ENCODE assay signal across 11 cellular contexts in the genomic region with DNA sequence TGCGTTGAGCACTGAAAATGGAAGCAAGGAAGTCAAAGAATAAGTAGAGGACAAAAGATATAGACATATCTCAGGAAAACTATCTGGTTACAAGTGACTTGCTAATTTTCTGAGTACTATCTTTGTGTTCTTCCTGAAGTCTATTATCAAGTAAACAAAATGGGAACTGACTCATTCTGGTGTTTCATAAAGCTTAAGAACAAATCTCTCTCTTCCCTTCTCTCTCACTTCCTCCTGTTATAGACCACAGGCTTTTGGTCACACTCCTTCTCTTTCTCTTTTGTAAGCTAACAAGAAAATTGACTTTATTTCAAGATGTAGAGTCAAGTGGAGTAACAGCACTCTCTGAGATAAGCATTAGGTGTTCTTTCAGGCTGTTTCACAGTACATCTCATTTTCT.
DNase-seq lines count a peak whose midpoint lies in the region; ATAC-seq, FAIRE-seq and TF ChIP-seq lines count a peak whose summit lies in the region.
"Had no signal": no experiment of that assay in that cellular context is flagged by ENCODE, and none has a peak within 500 bp of the region (broad histone marks: within the 10 kb centered on the region; RNA-seq: fewer than 3 reads in every experiment).

No MANE protein-coding gene starts in this region.

- no peak for TF ChIP-seq CTCF in GM20000 (IDR thresholded peaks at IDR 0.05; ENCODE audit: extremely low read depth, missing control alignments)
- no peak for TF ChIP-seq CTCF in natural killer cell (IDR thresholded peaks at IDR 0.05)

- H3K9me3 Mint-ChIP-seq in stimulated activated effector memory CD8-positive, alpha-beta T cell treated with anti-CD3 and anti-CD28 coated beads, Interleukin-12 subunit alpha, Interleukin-12 subunit beta, amount 100 ng/mL, for 72 hours = peaks cover 20% of the 10 kb centered on the region
- peaks cover 9 to 21% of the 10 kb centered on the region in 2 donors for H3K9me3 Mint-ChIP-seq in natural killer cell

- no peaks in the 10 kb centered on the region for H3K36me3 Mint-ChIP-seq in stimulated activated effector memory CD8-positive, alpha-beta T cell treated with anti-CD3 and anti-CD28 coated beads, Interleukin-12 subunit alpha, Interleukin-12 subunit beta, amount 100 ng/mL, for 72 hours
- H3K36me3 Mint-ChIP-seq in natural killer cell = no peaks in the 10 kb centered on the region

- H3K4me1 Mint-ChIP-seq in stimulated activated effector memory CD8-positive, alpha-beta T cell treated with anti-CD3 and anti-CD28 coated beads, Interleukin-12 subunit alpha, Interleukin-12 subunit beta, amount 100 ng/mL, for 72 hours = no peaks in the 10 kb centered on the region
- H3K4me1 Mint-ChIP-seq in natural killer cell = no peaks in the 10 kb centered on the region
- H3K4me1 Mint-ChIP-seq: B cell had no signal

- DNase-seq in CD1c-positive myeloid dendritic cell (ENCODE audit: extremely low spot score) = peak; percentile 79
- peak; percentile 19 for DNase-seq in GM20000 (ENCODE audit: low spot score)
- DNase-seq in SKM-1 treated with dmso at 0.1 percent for 144 hours (lab: John Stamatoyannopoulos, UW; ENCODE audit: unreplicated experiment) = peak; percentile 31
- DNase-seq in kidney glomerular epithelial cell (lab: John Stamatoyannopoulos, UW) = no peak
- DNase-seq in H54 (ENCODE audit: insufficient read length, low spot score) = no peak
- DNase-seq in stimulated activated effector memory CD8-positive, alpha-beta T cell treated with anti-CD3 and anti-CD28 coated beads, Interleukin-12 subunit alpha, Interleukin-12 subunit beta, amount 100 ng/mL, for 72 hours (ENCODE audit: low spot score in 2 of 2) = no peak
- no peak for DNase-seq in natural killer cell
- DNase-seq: upper lobe of left lung had no signal

- intact Hi-C loops in natural killer cell (cut with micrococcal nuclease) = no loop called here

- no peak for TF ChIP-seq POLR2A in H54 (IDR thresholded peaks at IDR 0.05; ENCODE audit: low read depth, low read length)

- no peak for FAIRE-seq in H54 (lab: Jason Lieb, UNC)
- FAIRE-seq: islet of Langerhans had no signal

- H3K27me3 Mint-ChIP-seq in natural killer cell (ENCODE audit: low read depth in 2 of 2) = no peaks in the 10 kb centered on the region
- H3K27me3 Mint-ChIP-seq: B cell had no signal

- H3K27ac Mint-ChIP-seq in stimulated activated effector memory CD8-positive, alpha-beta T cell treated with anti-CD3 and anti-CD28 coated beads, Interleukin-12 subunit alpha, Interleukin-12 subunit beta, amount 100 ng/mL, for 72 hours = no peak overlapping the region
- H3K27ac Mint-ChIP-seq in natural killer cell = no peak overlapping the region
- H3K27ac Mint-ChIP-seq: B cell had no signal

- ATAC-seq in HG03103 (IDR thresholded peaks at IDR 0.05; ENCODE audit: low read depth, unreplicated experiment) = peak; percentile 100
- no peak for ATAC-seq in stimulated activated effector memory CD8-positive, alpha-beta T cell treated with anti-CD3 and anti-CD28 coated beads, Interleukin-12 subunit alpha, Interleukin-12 subunit beta, amount 100 ng/mL, for 72 hours
- no peak for ATAC-seq in natural killer cell

- H3K4me3 Mint-ChIP-seq in stimulated activated effector memory CD8-positive, alpha-beta T cell treated with anti-CD3 and anti-CD28 coated beads, Interleukin-12 subunit alpha, Interleukin-12 subunit beta, amount 100 ng/mL, for 72 hours = no peak overlapping the region
- H3K4me3 Mint-ChIP-seq in natural killer cell = no peak overlapping the region
- H3K4me3 Mint-ChIP-seq: B cell had no signal

Comparison
In these comparisons a context has a peak if more than half of its experiments do, and no peak if none do; other contexts are left out.
1. DNase-seq: peak in CD1c-positive myeloid dendritic cell (single experiment), GM20000 (single experiment) and SKM-1 treated with dmso at 0.1 percent for 144 hours (single experiment); none in kidney glomerular epithelial cell (single experiment), H54 (single experiment), stimulated activated effector memory CD8-positive, alpha-beta T cell treated with anti-CD3 and anti-CD28 coated beads, Interleukin-12 subunit alpha, Interleukin-12 subunit beta, amount 100 ng/mL, for 72 hours (0 of 2) and natural killer cell (single experiment).